In genomic region chr3:41026394-41027177, GRCh38 we compare ENCODE assay signal across 1 cellular context.
TF ChIP-seq lines count a peak whose summit lies in the region.

No MANE protein-coding gene starts in this region.

TF ChIP-seq in K562, 482 proteins besides CTCF, POLR2A, EP300 and RAD21 (continued from another document and continues in another):
- TF ChIP-seq THRB (CRISPR knock-in tag; conservative IDR thresholded peaks at IDR 0.05), result no peak
- TF ChIP-seq COPS2 (conservative IDR thresholded peaks at IDR 0.05), result no peak
- no peak for TF ChIP-seq RFX7 (CRISPR knock-in tag; IDR thresholded peaks at IDR 0.05)
- TF ChIP-seq, protein P1, sequence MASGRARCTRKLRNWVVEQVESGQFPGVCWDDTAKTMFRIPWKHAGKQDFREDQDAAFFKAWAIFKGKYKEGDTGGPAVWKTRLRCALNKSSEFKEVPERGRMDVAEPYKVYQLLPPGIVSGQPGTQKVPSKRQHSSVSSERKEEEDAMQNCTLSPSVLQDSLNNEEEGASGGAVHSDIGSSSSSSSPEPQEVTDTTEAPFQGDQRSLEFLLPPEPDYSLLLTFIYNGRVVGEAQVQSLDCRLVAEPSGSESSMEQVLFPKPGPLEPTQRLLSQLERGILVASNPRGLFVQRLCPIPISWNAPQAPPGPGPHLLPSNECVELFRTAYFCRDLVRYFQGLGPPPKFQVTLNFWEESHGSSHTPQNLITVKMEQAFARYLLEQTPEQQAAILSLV (tag; IDR thresholded peaks at IDR 0.05), result no peak
- TF ChIP-seq HDGF (IDR thresholded peaks at IDR 0.05), result no peak
- TF ChIP-seq ZNF197 (CRISPR knock-in tag; IDR thresholded peaks at IDR 0.05; ENCODE audit: low read depth), result peak; percentile 84; the same call in 1 of the 2 replicates
- no peak for TF ChIP-seq ZBTB5 (IDR thresholded peaks at IDR 0.05)
- TF ChIP-seq TRIM24 (IDR thresholded peaks at IDR 0.05), result no peak
- TF ChIP-seq NEUROD1 (IDR thresholded peaks at IDR 0.05; ENCODE audit: borderline replicate concordance, low read depth, low read length, partially characterized antibody), result no peak
- peak; percentile 59; the same call in 1 of the 2 replicates for TF ChIP-seq NR2C1 (IDR thresholded peaks at IDR 0.05)
- peak; percentile 79 for TF ChIP-seq NR2C1 (tag; IDR thresholded peaks at IDR 0.05)
- no peak for TF ChIP-seq ZBTB40 (IDR thresholded peaks at IDR 0.05)
- no peak for TF ChIP-seq ZBTB40 (CRISPR knock-in tag; IDR thresholded peaks at IDR 0.05)
- TF ChIP-seq ZEB2 (IDR thresholded peaks at IDR 0.05), result peak; percentile 44; the same call in 1 of the 2 replicates
- TF ChIP-seq ZBTB49 (CRISPR knock-in tag; IDR thresholded peaks at IDR 0.05; ENCODE audit: borderline replicate concordance), result no peak
- TF ChIP-seq ZNF764 (CRISPR knock-in tag; IDR thresholded peaks at IDR 0.05; ENCODE audit: low read depth), result no peak
- TF ChIP-seq CREB1 (IDR thresholded peaks at IDR 0.05), result peak; percentile 71
- TF ChIP-seq CREB1 (CRISPR knock-in tag; IDR thresholded peaks at IDR 0.05), result peak; percentile 78; the same call in 1 of the 2 replicates
- peak; percentile 54; the same call in 1 of the 2 replicates for TF ChIP-seq CEBPB (tag; IDR thresholded peaks at IDR 0.05)
- peak; percentile 70 for TF ChIP-seq TAL1 (IDR thresholded peaks at IDR 0.05)
- 0 out of 2 replicates have a peak, but pooled peaks have one; percentile 55 for TF ChIP-seq ZKSCAN1 (IDR thresholded peaks at IDR 0.05; ENCODE audit: low read depth, low read length)
- TF ChIP-seq CTBP1 (IDR thresholded peaks at IDR 0.05; ENCODE audit: borderline replicate concordance), result peak; percentile 58; the same call in 1 of the 2 replicates
- no peak for TF ChIP-seq TRIM28 (IDR thresholded peaks at IDR 0.05)
- no peak for TF ChIP-seq ZNF778 (CRISPR knock-in tag; IDR thresholded peaks at IDR 0.05)
- TF ChIP-seq ZBTB34 (CRISPR knock-in tag; IDR thresholded peaks at IDR 0.05), result no peak
- no peak for TF ChIP-seq RFX1 (IDR thresholded peaks at IDR 0.05)
- TF ChIP-seq ETS2 (tag; IDR thresholded peaks at IDR 0.05; ENCODE audit: borderline replicate concordance, poor library complexity, severe bottlenecking), result no peak
- TF ChIP-seq, protein P2, sequence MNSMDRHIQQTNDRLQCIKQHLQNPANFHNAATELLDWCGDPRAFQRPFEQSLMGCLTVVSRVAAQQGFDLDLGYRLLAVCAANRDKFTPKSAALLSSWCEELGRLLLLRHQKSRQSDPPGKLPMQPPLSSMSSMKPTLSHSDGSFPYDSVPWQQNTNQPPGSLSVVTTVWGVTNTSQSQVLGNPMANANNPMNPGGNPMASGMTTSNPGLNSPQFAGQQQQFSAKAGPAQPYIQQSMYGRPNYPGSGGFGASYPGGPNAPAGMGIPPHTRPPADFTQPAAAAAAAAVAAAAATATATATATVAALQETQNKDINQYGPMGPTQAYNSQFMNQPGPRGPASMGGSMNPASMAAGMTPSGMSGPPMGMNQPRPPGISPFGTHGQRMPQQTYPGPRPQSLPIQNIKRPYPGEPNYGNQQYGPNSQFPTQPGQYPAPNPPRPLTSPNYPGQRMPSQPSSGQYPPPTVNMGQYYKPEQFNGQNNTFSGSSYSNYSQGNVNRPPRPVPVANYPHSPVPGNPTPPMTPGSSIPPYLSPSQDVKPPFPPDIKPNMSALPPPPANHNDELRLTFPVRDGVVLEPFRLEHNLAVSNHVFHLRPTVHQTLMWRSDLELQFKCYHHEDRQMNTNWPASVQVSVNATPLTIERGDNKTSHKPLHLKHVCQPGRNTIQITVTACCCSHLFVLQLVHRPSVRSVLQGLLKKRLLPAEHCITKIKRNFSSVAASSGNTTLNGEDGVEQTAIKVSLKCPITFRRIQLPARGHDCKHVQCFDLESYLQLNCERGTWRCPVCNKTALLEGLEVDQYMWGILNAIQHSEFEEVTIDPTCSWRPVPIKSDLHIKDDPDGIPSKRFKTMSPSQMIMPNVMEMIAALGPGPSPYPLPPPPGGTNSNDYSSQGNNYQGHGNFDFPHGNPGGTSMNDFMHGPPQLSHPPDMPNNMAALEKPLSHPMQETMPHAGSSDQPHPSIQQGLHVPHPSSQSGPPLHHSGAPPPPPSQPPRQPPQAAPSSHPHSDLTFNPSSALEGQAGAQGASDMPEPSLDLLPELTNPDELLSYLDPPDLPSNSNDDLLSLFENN (IDR thresholded peaks at IDR 0.05; ENCODE audit: low read depth in 2 of 2, low read length in 2 of 2), result no peak
- TF ChIP-seq SP1 (CRISPR knock-in tag; IDR thresholded peaks at IDR 0.05), result no peak
- no peak for TF ChIP-seq ZNF696 (CRISPR knock-in tag; conservative IDR thresholded peaks at IDR 0.05)
- TF ChIP-seq ZNF239 (CRISPR knock-in tag; IDR thresholded peaks at IDR 0.05), result no peak
- TF ChIP-seq KDM1A (IDR thresholded peaks at IDR 0.05), result peak; percentile 24 to 26; a peak in 2 of 4 replicates
- TF ChIP-seq, protein P3, sequence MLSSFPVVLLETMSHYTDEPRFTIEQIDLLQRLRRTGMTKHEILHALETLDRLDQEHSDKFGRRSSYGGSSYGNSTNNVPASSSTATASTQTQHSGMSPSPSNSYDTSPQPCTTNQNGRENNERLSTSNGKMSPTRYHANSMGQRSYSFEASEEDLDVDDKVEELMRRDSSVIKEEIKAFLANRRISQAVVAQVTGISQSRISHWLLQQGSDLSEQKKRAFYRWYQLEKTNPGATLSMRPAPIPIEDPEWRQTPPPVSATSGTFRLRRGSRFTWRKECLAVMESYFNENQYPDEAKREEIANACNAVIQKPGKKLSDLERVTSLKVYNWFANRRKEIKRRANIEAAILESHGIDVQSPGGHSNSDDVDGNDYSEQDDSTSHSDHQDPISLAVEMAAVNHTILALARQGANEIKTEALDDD (IDR thresholded peaks at IDR 0.05), result no peak
- TF ChIP-seq HNRNPH1 (optimal IDR thresholded peaks at IDR 0.05; ENCODE audit: low read depth, low read length), result no peak
